Comparison of ENCODE assay signal across 1 cellular context in genomic region chr3:169083126-169083525, GRCh38.
TF ChIP-seq lines count a peak whose summit lies in the region.

No MANE protein-coding gene starts in this region.

TF ChIP-seq in H1, 55 proteins besides CTCF, POLR2A, EP300 and RAD21 (continued from another document):
- TF ChIP-seq CHD7 (IDR thresholded peaks at IDR 0.05; ENCODE audit: insufficient replicate concordance, low read length) (no peak), ATF3 (IDR thresholded peaks at IDR 0.05; ENCODE audit: insufficient read depth, low read depth, low read length) (no peak), SP2 (IDR thresholded peaks at IDR 0.05; ENCODE audit: low read length) (no peak), KDM5A (IDR thresholded peaks at IDR 0.05; ENCODE audit: low read length) (no peak), E2F6 (IDR thresholded peaks at IDR 0.05) (no peak), SUZ12 (IDR thresholded peaks at IDR 0.05; ENCODE audit: low read length) (no peak), TAF1 (IDR thresholded peaks at IDR 0.05; ENCODE audit: low read depth, low read length) (no peak), BCL11A (IDR thresholded peaks at IDR 0.05; ENCODE audit: low read depth in 2 of 2, low read length in 2 of 2) (no peak), CEBPB (IDR thresholded peaks at IDR 0.05; ENCODE audit: low read depth, low read length) (no peak), MAX (IDR thresholded peaks at IDR 0.05) (no peak), NANOG (IDR thresholded peaks at IDR 0.05; ENCODE audit: insufficient read depth, low read depth, low read length, poor library complexity, severe bottlenecking) (no peak), ZNF274 (IDR thresholded peaks at IDR 0.05; ENCODE audit: borderline replicate concordance, extremely low read depth, low read length) (no peak)
